ENCODE assay signal across 26 cellular contexts in genomic region chr2:200222837-200223236, GRCh38.
"Had no signal": no experiment of that assay in that cellular context is flagged by ENCODE, and none has a peak within 500 bp of the region (broad histone marks: within the 10 kb centered on the region; RNA-seq: fewer than 3 reads in every experiment).

No MANE protein-coding gene starts in this region.

- H3K4me1 Mint-ChIP-seq: immature natural killer cell; memory B cell; stimulated activated naive CD8-positive, alpha-beta T cell treated with anti-CD3 and anti-CD28 coated beads, Interleukin-15, amount 100 ng/mL, for 72 hours had no signal

- H3K27me3 ChIP-seq: esophagus muscularis mucosa, heart right ventricle, neutrophil, suprapubic skin had no signal

- DNase-seq: dermis blood vessel endothelial cell; effector memory CD4-positive, alpha-beta T cell; foreskin melanocyte; glutamatergic neuron; heart right ventricle; immature natural killer cell; mucosa of descending colon; naive B cell; right cardiac atrium; stimulated activated CD4-positive, alpha-beta T cell treated with anti-CD3 and anti-CD28 coated beads, Interleukin-15, amount 100 ng/mL, for 24 hours; stimulated activated CD4-positive, alpha-beta T cell treated with anti-CD3 and anti-CD28 coated beads, Interleukin-2, amount 100 ng/mL, for 48 hours; stimulated activated naive CD4-positive, alpha-beta T cell; stimulated activated naive CD8-positive, alpha-beta T cell treated with anti-CD3 and anti-CD28 coated beads, Interleukin-15, amount 100 ng/mL, for 72 hours; trophoblast cell had no signal

- H3K36me3 ChIP-seq: esophagus muscularis mucosa, heart right ventricle, neutrophil, suprapubic skin had no signal

- H3K36me3 Mint-ChIP-seq: immature natural killer cell; memory B cell; naive B cell; natural killer cell treated with Interleukin-12 subunit alpha and Interleukin-12 subunit beta and Interleukin-15 and Interleukin-18, amount 100 ng/mL, for 72 hours had no signal

- H3K9me3 Mint-ChIP-seq: neural crest cell; stimulated activated naive CD8-positive, alpha-beta T cell treated with anti-CD3 and anti-CD28 coated beads, Interleukin-15, amount 100 ng/mL, for 72 hours had no signal

- H3K4me3 ChIP-seq: coronary artery, esophagus muscularis mucosa, heart right ventricle, lung, mucosa of descending colon, psoas muscle, skin epidermis, suprapubic skin had no signal

- FAIRE-seq: endothelial cell of umbilical vein, keratinocyte had no signal

- H3K27ac Mint-ChIP-seq: immature natural killer cell; memory B cell; natural killer cell treated with Interleukin-12 subunit alpha and Interleukin-12 subunit beta and Interleukin-15 and Interleukin-18, amount 100 ng/mL, for 72 hours; stimulated activated naive CD8-positive, alpha-beta T cell treated with anti-CD3 and anti-CD28 coated beads, Interleukin-15, amount 100 ng/mL, for 72 hours had no signal

- H3K4me3 Mint-ChIP-seq: immature natural killer cell; memory B cell; naive B cell; natural killer cell treated with Interleukin-12 subunit alpha and Interleukin-12 subunit beta and Interleukin-15 and Interleukin-18, amount 100 ng/mL, for 72 hours; neural crest cell; stimulated activated naive CD8-positive, alpha-beta T cell treated with anti-CD3 and anti-CD28 coated beads, Interleukin-15, amount 100 ng/mL, for 72 hours had no signal

- H3K9me3 ChIP-seq: esophagus muscularis mucosa, heart right ventricle, mucosa of descending colon, neutrophil, psoas muscle, suprapubic skin had no signal

- H3K4me1 ChIP-seq: suprapubic skin had no signal

- H3K27ac ChIP-seq: coronary artery, esophagus muscularis mucosa, heart right ventricle, neutrophil, psoas muscle, suprapubic skin had no signal

- ATAC-seq: heart right ventricle; mucosa of descending colon; natural killer cell treated with Interleukin-12 subunit alpha and Interleukin-12 subunit beta and Interleukin-15 and Interleukin-18, amount 100 ng/mL, for 72 hours; right cardiac atrium; stimulated activated naive CD8-positive, alpha-beta T cell treated with anti-CD3 and anti-CD28 coated beads, Interleukin-15, amount 100 ng/mL, for 72 hours had no signal
